ENCODE assay signal across 12 cellular contexts in the genomic region with DNA sequence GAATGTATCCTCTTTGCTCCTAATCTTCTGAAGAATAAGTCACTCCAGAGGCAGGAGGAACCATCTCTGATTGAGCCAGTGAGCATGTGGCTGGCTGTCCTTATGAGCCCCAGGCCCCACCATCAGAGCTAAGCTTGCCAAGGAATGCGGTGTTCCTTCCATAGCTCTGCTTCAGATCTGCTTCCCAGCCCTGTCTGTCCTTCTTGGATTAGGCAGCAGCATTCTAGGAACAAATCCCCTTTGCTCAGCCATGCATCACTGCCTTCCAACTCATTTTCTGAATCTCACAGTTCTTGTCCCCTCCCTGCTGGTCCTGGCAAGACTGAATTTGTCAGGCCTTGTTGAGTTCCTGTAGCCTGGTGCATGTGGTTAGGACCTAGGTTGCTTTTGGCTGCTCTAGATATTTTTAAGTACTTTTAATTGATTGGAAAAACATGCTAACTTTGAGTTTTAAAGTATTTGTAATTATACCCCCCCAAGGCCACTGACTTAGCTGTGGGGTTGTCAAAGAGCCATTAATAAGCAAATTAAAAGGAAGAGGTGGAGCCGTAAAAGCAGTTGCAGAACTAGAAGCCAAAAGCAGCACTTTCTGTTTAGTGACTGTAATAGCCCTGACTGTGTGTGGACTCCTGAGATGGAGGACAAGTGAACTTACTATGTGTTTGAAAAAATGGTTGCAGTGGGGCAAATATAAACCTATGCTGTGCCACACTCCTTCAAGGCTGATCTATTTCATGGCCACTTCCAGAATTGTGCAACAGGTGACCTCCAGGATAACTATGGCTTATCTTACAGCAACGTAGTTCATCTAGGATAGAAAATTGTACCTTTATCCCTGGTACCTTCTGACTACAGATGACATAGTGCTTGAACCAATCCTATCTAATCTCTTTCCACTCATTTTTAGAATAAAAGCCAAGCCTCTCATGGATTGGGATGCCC.
DNase-seq lines count a peak whose midpoint lies in the region; ATAC-seq, FAIRE-seq and TF ChIP-seq lines count a peak whose summit lies in the region.
"Had no signal": no experiment of that assay in that cellular context is flagged by ENCODE, and none has a peak within 500 bp of the region (broad histone marks: within the 10 kb centered on the region; RNA-seq: fewer than 3 reads in every experiment).

No MANE protein-coding gene starts in this region.

- H3K27ac Mint-ChIP-seq in H9 = no peak overlapping the region; a peak in 2 of 7 replicates
- H3K27ac Mint-ChIP-seq: activated naive CD4-positive, alpha-beta T cell treated with anti-CD3 and anti-CD28 coated beads, Interleukin-2, amount 50 U/mL, for 72 hours had no signal

- H3K9ac ChIP-seq in Karpas-422 (ENCODE audit: low read length) = no peak overlapping the region
- H3K9ac ChIP-seq in H9 (ENCODE audit: extremely low read depth, insufficient read length, low read length) = no peak overlapping the region

- WGBS in esophagus, 2 donors = 37 to 50% methylated on average over 3 of the region's 3 CpGs
- 65 to 69% methylated on average over 3 of the region's 3 CpGs for WGBS in pancreas, 2 donors
- no CpG with 5 or more reads among the region's 3 CpGs for WGBS in H9 (ENCODE audit: extremely low coverage, insufficient read length, low lambda C conversion rate)

- no peak overlapping the region for H2AK5ac ChIP-seq in H9 (ENCODE audit: insufficient read length, low read length)

- H3K4me1 ChIP-seq in Karpas-422 (ENCODE audit: low read length) = peaks cover 26% of the 10 kb centered on the region
- peaks cover 0 to 4% of the 10 kb centered on the region in 2 donors for H3K4me1 ChIP-seq in esophagus (ENCODE audit: control insufficient read depth in 2 of 2, insufficient read depth in 2 of 2, low read length in 1 of 2)
- H3K4me1 ChIP-seq in pancreas = no peaks in the 10 kb centered on the region
- no peaks in the 10 kb centered on the region for H3K4me1 ChIP-seq in H9 (ENCODE audit: insufficient read depth, low read length)

- H3K18ac ChIP-seq in H9 (ENCODE audit: insufficient read length, low read depth, low read length) = no peak overlapping the region

- H3K56ac ChIP-seq in H9 (ENCODE audit: insufficient read length, low read depth, low read length) = no peak overlapping the region

- no peak overlapping the region for H3K4me3 Mint-ChIP-seq in H9

- ATAC-seq in pancreas = peak in 3 of 4 donors; percentile 10 to 37 (median 31)
- no peak for ATAC-seq in HG03280 (IDR thresholded peaks at IDR 0.05; ENCODE audit: unreplicated experiment)
- ATAC-seq in HG03135 (IDR thresholded peaks at IDR 0.05; ENCODE audit: unreplicated experiment) = no peak
- ATAC-seq: activated naive CD4-positive, alpha-beta T cell treated with anti-CD3 and anti-CD28 coated beads, Interleukin-2, amount 50 U/mL, for 72 hours had no signal

- DNase-seq in EH (ENCODE audit: low read depth) (peak; percentile 71), Karpas-422 (peak; percentile 50), pancreas (no peak), H9 (no peak), nucleus accumbens (lab: John Stamatoyannopoulos, UW) (no peak)
- DNase-seq: NCI-H2107, T1000 had no signal

- no peaks in the 10 kb centered on the region for H4K20me1 ChIP-seq in Karpas-422 (ENCODE audit: insufficient read depth, low read depth, low read length)
- H4K20me1 ChIP-seq in H9 (ENCODE audit: control insufficient read depth, insufficient read depth, insufficient read length) = no peaks in the 10 kb centered on the region

- no peak overlapping the region for H2BK12ac ChIP-seq in H9 (ENCODE audit: insufficient read length, low read depth, low read length)

- no peak for FAIRE-seq in pancreas (lab: Jason Lieb, UNC)

- no peak overlapping the region for H3K27ac ChIP-seq in Karpas-422 (ENCODE audit: low read length)
- peak overlapping the region; percentile 35 to 48 for H3K27ac ChIP-seq in esophagus (ENCODE audit: low read depth in 2 of 2, low read length in 1 of 2)
- H3K27ac ChIP-seq in pancreas = no peak overlapping the region
- H3K27ac ChIP-seq in H9 (ENCODE audit: insufficient read length, low read depth, low read length) = no peak overlapping the region
- H3K27ac ChIP-seq: HL-60 had no signal

- peak overlapping the region; percentile 40 for H3K4me2 ChIP-seq in Karpas-422 (ENCODE audit: low read depth, low read length, poor library complexity, severe bottlenecking)
- H3K4me2 ChIP-seq in H9 (ENCODE audit: insufficient read depth, insufficient read length, low read length) = no peak overlapping the region

- no peak overlapping the region for H3K14ac ChIP-seq in H9 (ENCODE audit: insufficient read depth, low read length)

- H4K5ac ChIP-seq in H9 (ENCODE audit: insufficient read length, low read depth, low read length) = no peak overlapping the region

- H3K9me3 Mint-ChIP-seq in H9 = no peaks in the 10 kb centered on the region
- H3K9me3 Mint-ChIP-seq: activated naive CD4-positive, alpha-beta T cell treated with anti-CD3 and anti-CD28 coated beads, Interleukin-2, amount 50 U/mL, for 72 hours had no signal

- H3K27me3 Mint-ChIP-seq in H9 (ENCODE audit: low read depth) = no peaks in the 10 kb centered on the region

- no peaks in the 10 kb centered on the region for H3K36me3 ChIP-seq in Karpas-422 (ENCODE audit: insufficient read depth, low read length)
- H3K36me3 ChIP-seq in esophagus (ENCODE audit: control insufficient read depth in 2 of 2, insufficient read depth in 2 of 2, low read length in 1 of 2) = no peaks in the 10 kb centered on the region
- no peaks in the 10 kb centered on the region for H3K36me3 ChIP-seq in pancreas

- H3K9me3 ChIP-seq in Karpas-422 (ENCODE audit: low read length) (no peaks in the 10 kb centered on the region), esophagus (ENCODE audit: control insufficient read depth in 2 of 2, insufficient read depth in 1 of 2, low read depth in 1 of 2, low read length in 1 of 2) (no peaks in the 10 kb centered on the region), pancreas (no peaks in the 10 kb centered on the region), H9 (ENCODE audit: control insufficient read depth, low read depth, low read length) (no peaks in the 10 kb centered on the region)

- no peak overlapping the region for H4K91ac ChIP-seq in H9 (ENCODE audit: insufficient read length, low read depth, low read length)

- H2BK20ac ChIP-seq in H9 (ENCODE audit: low read depth, low read length, poor library complexity, severe bottlenecking) = no peak overlapping the region

- H3K9me2 ChIP-seq in Karpas-422 (replicated peaks; ENCODE audit: insufficient read depth, low read length) = no peaks in the 10 kb centered on the region

- no peak overlapping the region for H3K4ac ChIP-seq in H9 (ENCODE audit: low read depth, low read length)

- no peaks in the 10 kb centered on the region for H3K23me2 ChIP-seq in H9 (ENCODE audit: insufficient read length, low read depth, low read length, poor library complexity, severe bottlenecking)

- H3T11ph ChIP-seq in H9 (ENCODE audit: low read length) = no peak overlapping the region

- H3K79me1 ChIP-seq in H9 (ENCODE audit: insufficient read depth, low read depth, low read length, poor library complexity, severe bottlenecking) = no peaks in the 10 kb centered on the region

- no peak overlapping the region for H2BK15ac ChIP-seq in H9 (ENCODE audit: low read depth, low read length)

- H3K4me3 ChIP-seq in Karpas-422 (ENCODE audit: low read length) (no peak overlapping the region), esophagus (ENCODE audit: low read depth in 1 of 2, low read length in 2 of 2) (no peak overlapping the region), pancreas (no peak overlapping the region)

- H2BK5ac ChIP-seq in H9 (ENCODE audit: insufficient read length, low read length) = no peak overlapping the region

- intact Hi-C loops in pancreas (cut with DNase I) = no loop called here

- H2AFZ ChIP-seq in Karpas-422 (ENCODE audit: low read length) (peak overlapping the region; percentile 77), H9 (ENCODE audit: low read length) (no peak overlapping the region)

- no peaks in the 10 kb centered on the region for H3K27me3 ChIP-seq in Karpas-422 (ENCODE audit: low read length)
- no peaks in the 10 kb centered on the region for H3K27me3 ChIP-seq in esophagus (ENCODE audit: control insufficient read depth in 1 of 2, insufficient read depth in 2 of 2, low read length in 2 of 2)
- no peaks in the 10 kb centered on the region for H3K27me3 ChIP-seq in pancreas
- H3K27me3 ChIP-seq in H9 (ENCODE audit: insufficient read depth, low read length) = no peaks in the 10 kb centered on the region

- H3K23ac ChIP-seq in H9 (ENCODE audit: insufficient read length, low read depth, low read length) = no peak overlapping the region

- no peaks in the 10 kb centered on the region for H3K36me3 Mint-ChIP-seq in H9 (ENCODE audit: insufficient read depth in 1 of 3, low read depth in 3 of 3)
- H3K36me3 Mint-ChIP-seq: activated naive CD4-positive, alpha-beta T cell treated with anti-CD3 and anti-CD28 coated beads, Interleukin-2, amount 50 U/mL, for 72 hours had no signal

- no peak for TF ChIP-seq CTCF in pancreas (IDR thresholded peaks at IDR 0.05)
- no peak for TF ChIP-seq CTCF in H9 (conservative IDR thresholded peaks at IDR 0.05)

- H4K8ac ChIP-seq in H9 (replicated peaks; ENCODE audit: insufficient read length, low read depth, low read length) = no peak overlapping the region

- no peak overlapping the region for H2BK120ac ChIP-seq in H9 (ENCODE audit: low read depth, low read length, poor library complexity, severe bottlenecking)

- H3K79me2 ChIP-seq in Karpas-422 (ENCODE audit: low read length) (no peaks in the 10 kb centered on the region), H9 (ENCODE audit: insufficient read depth, low read length) (no peaks in the 10 kb centered on the region)

- no peaks in the 10 kb centered on the region; a peak in 1 of 4 replicates for H3K4me1 Mint-ChIP-seq in H9

Comparison
In these comparisons a context has a peak if more than half of its experiments do, and no peak if none do; other contexts are left out.
1. DNase-seq: peak in EH (single experiment) and Karpas-422 (single experiment); none in pancreas (0 of 6), H9 (single experiment) and nucleus accumbens (0 of 56).
2. H3K27ac ChIP-seq: peak in esophagus (2 of 2); none in Karpas-422 (single experiment), pancreas (0 of 4) and H9 (single experiment).
3. ATAC-seq: peak in pancreas (3 of 4); none in HG03280 (single experiment) and HG03135 (single experiment).